18 cellular contexts compared by ENCODE assay signal in the genomic region with DNA sequence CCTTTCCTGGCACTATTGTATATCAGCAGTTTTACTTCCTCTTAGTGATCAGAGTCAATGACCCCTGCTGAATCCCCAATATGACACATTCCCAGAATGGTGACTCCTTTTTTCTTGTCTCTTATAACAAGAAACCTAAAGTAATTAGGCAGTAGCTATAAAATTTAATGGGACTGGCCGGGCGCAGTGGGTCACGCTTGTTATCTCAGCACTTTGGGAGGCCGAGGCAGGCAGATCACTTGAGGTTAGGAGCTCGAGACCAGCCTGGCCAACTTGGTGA. TPM values are rescaled to one million over a fixed set of nuclear protein-coding genes. Genes with fewer than 3 reads are reported as not detected.
DNase-seq lines count a peak whose midpoint lies in the region; TF ChIP-seq lines count a peak whose summit lies in the region.
"Had no signal": no experiment of that assay in that cellular context is flagged by ENCODE, and none has a peak within 500 bp of the region (broad histone marks: within the 10 kb centered on the region; RNA-seq: fewer than 3 reads in every experiment).

No MANE protein-coding gene starts in this region.

- DNase-seq in A172 (ENCODE audit: low spot score) (peak; percentile 50), brain microvascular endothelial cell (no peak), Peyer's patch (no peak), kidney tubule cell (ENCODE audit: low spot score) (no peak), NK-92 (lab: John Stamatoyannopoulos, UW; ENCODE audit: unreplicated experiment) (no peak), NCI-H748 (lab: John Stamatoyannopoulos, UW; ENCODE audit: unreplicated experiment) (no peak)
- DNase-seq: activated CD4-positive, alpha-beta memory T cell treated with anti-CD3 and anti-CD28 coated beads, Interleukin-2, amount 10 ng/mL, durations not matched to agents 7 days and 5 days; activated naive CD8-positive, alpha-beta T cell treated with anti-CD3 and anti-CD28 coated beads for 36 hours; activated T-cell treated with anti-CD3 and anti-CD28 coated beads, Interleukin-2, amount 50 U/mL, for 72 hours; central memory CD4-positive, alpha-beta T cell; midbrain; NCI-H446; occipital lobe; stimulated activated naive CD4-positive, alpha-beta T cell had no signal

- CTCF ChIA-PET in HEK293 (lab: Yijun Ruan, JAX), result interaction anchor here (0.6 to 0.9 kb wide), 3 partner anchors 37 to 48 kb away, joined by 3 to 4 read pairs (median 3); no protein-coding TSS in a partner anchor

- H3K9me3 ChIP-seq in HEK293 (ENCODE audit: control insufficient read depth, insufficient read depth, low read depth, low read length) (no peaks in the 10 kb centered on the region), mesodermal cell (ENCODE audit: control insufficient read depth, low read length) (no peaks in the 10 kb centered on the region), Peyer's patch (no peaks in the 10 kb centered on the region)

- H3K36me3 ChIP-seq in HEK293 (ENCODE audit: control insufficient read depth in 2 of 2, insufficient read depth in 1 of 2, low read length in 2 of 2) (no peaks in the 10 kb centered on the region), brain microvascular endothelial cell (replicated peaks) (no peaks in the 10 kb centered on the region), mesodermal cell (ENCODE audit: control insufficient read depth, insufficient read depth, low read length) (no peaks in the 10 kb centered on the region), Peyer's patch (no peaks in the 10 kb centered on the region)

- TF ChIP-seq CTCF in HEK293 (tag by site-specific recombination; IDR thresholded peaks at IDR 0.05), result no peak
- TF ChIP-seq CTCF in brain microvascular endothelial cell (IDR thresholded peaks at IDR 0.05; ENCODE audit: low read depth, low read length, missing control alignments), result no peak
- no peak for TF ChIP-seq CTCF in Peyer's patch (IDR thresholded peaks at IDR 0.05)

- POLR2A ChIA-PET in HEK293 (lab: Yijun Ruan, JAX), result interaction anchor here (0.7 to 1.8 kb wide), 3 partner anchors 11 to 40 kb away, joined by 3 to 10 read pairs (median 8); a partner anchor contains a TSS

- H3K27me3 ChIP-seq in brain microvascular endothelial cell (replicated peaks), result no peaks in the 10 kb centered on the region
- H3K27me3 ChIP-seq in Peyer's patch, result no peaks in the 10 kb centered on the region

- H3K4me1 ChIP-seq in HEK293 (ENCODE audit: control insufficient read depth, insufficient read depth, low read length) (peaks cover 15% of the 10 kb centered on the region), mesodermal cell (ENCODE audit: control insufficient read depth, insufficient read depth, low read length, poor library complexity, severe bottlenecking) (peaks cover 20% of the 10 kb centered on the region), Peyer's patch (peaks cover 0 to 7% (median 0%) of the 10 kb centered on the region in 4 donors)

- H3K4me3 ChIP-seq in HEK293 (ENCODE audit: low read depth, low read length) (no peak overlapping the region), brain microvascular endothelial cell (ENCODE audit: low read depth, low read length) (no peak overlapping the region), mesodermal cell (ENCODE audit: extremely low read depth, insufficient read depth, low read length, poor library complexity, severe bottlenecking) (no peak overlapping the region), Peyer's patch (no peak overlapping the region)
- H3K4me3 ChIP-seq: skin epidermis had no signal

- no peak for TF ChIP-seq POLR2A in Peyer's patch (IDR thresholded peaks at IDR 0.05)

- in situ Hi-C loops in brain microvascular endothelial cell (cut with HindIII; ENCODE audit: low pct_ligation_motif_present, low sequenced_read_pairs), result no loop called here

- 90% methylated on average over 5 of the region's 5 CpGs; no CpG with 5 or more reads in 1 of the 2 experiments for WGBS in mesodermal cell (ENCODE audit: insufficient coverage in 2 of 2), 2 experiments

- H3K27ac ChIP-seq in HEK293 (ENCODE audit: extremely low read depth, low read depth, low read length), result no peak overlapping the region
- H3K27ac ChIP-seq in brain microvascular endothelial cell, result peak overlapping the region; percentile 27
- H3K27ac ChIP-seq in mesodermal cell (ENCODE audit: low read depth, low read length, severe bottlenecking), result peak overlapping the region; percentile 84
- H3K27ac ChIP-seq in Peyer's patch, result peak overlapping the region in 2 of 4 donors; percentile 73 to 93
- H3K27ac ChIP-seq: VCaP had no signal

TF ChIP-seq in HEK293, 187 proteins besides CTCF, POLR2A, EP300 and RAD21:
- TF ChIP-seq GLIS2 (tag by site-specific recombination; IDR thresholded peaks at IDR 0.05) (peak; percentile 20; the same call in 1 of the 2 replicates), KLF10 (tag by site-specific recombination; IDR thresholded peaks at IDR 0.05) (no peak), ZNF701 (tag by site-specific recombination; IDR thresholded peaks at IDR 0.05) (no peak), WT1 (tag by site-specific recombination; IDR thresholded peaks at IDR 0.05) (peak; percentile 56; the same call in 1 of the 2 replicates), ZIC2 (tag by site-specific recombination; IDR thresholded peaks at IDR 0.05) (peak; percentile 20; the same call in 1 of the 2 replicates), SP7 (tag by site-specific recombination; IDR thresholded peaks at IDR 0.05) (0 out of 2 replicates have a peak, but pooled peaks have one; percentile 20), OSR2 (tag by site-specific recombination; IDR thresholded peaks at IDR 0.05) (peak; percentile 60; the same call in 1 of the 2 replicates), MZF1 (tag by site-specific recombination; IDR thresholded peaks at IDR 0.05; ENCODE audit: borderline replicate concordance) (peak; percentile 58; the same call in 1 of the 2 replicates), ZNF335 (tag by site-specific recombination; conservative IDR thresholded peaks at IDR 0.05) (no peak), ZNF664 (tag by site-specific recombination; IDR thresholded peaks at IDR 0.05) (0 out of 2 replicates have a peak, but pooled peaks have one; percentile 60), GLIS1 (tag by site-specific recombination; IDR thresholded peaks at IDR 0.05) (peak; percentile 33; the same call in 1 of the 2 replicates), KLF7 (tag by site-specific recombination; IDR thresholded peaks at IDR 0.05; ENCODE audit: borderline replicate concordance) (no peak)
- TF ChIP-seq, protein P1, sequence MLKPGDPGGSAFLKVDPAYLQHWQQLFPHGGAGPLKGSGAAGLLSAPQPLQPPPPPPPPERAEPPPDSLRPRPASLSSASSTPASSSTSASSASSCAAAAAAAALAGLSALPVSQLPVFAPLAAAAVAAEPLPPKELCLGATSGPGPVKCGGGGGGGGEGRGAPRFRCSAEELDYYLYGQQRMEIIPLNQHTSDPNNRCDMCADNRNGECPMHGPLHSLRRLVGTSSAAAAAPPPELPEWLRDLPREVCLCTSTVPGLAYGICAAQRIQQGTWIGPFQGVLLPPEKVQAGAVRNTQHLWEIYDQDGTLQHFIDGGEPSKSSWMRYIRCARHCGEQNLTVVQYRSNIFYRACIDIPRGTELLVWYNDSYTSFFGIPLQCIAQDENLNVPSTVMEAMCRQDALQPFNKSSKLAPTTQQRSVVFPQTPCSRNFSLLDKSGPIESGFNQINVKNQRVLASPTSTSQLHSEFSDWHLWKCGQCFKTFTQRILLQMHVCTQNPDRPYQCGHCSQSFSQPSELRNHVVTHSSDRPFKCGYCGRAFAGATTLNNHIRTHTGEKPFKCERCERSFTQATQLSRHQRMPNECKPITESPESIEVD (tag by site-specific recombination; IDR thresholded peaks at IDR 0.05), result peak; percentile 18; the same call in 1 of the 2 replicates
TF ChIP-seq in HEK293: peak in this region for 9.

RNA-seq across cellular contexts. Expression of a gene that starts 39.7 kb away (rescaled TPM):
- total RNA-seq in A172 (2014; rRNA removed; shearing (Covaris generic)), result 32.7 and 36.9 TPM in 2 replicates
- polyA plus RNA-seq in mesodermal cell (2013, experiment 1 of 2), result 16.6 TPM
- polyA plus RNA-seq in mesodermal cell (2013, experiment 2 of 2), result 18.4 TPM
- 100 to 1,000 TPM in 1 of 4 donors, 10 to 100 TPM in 3; 49.3 to 107 (median 53.9) TPM for total RNA-seq in Peyer's patch
